ENCODE assay signal across 10 cellular contexts in the genomic region with DNA sequence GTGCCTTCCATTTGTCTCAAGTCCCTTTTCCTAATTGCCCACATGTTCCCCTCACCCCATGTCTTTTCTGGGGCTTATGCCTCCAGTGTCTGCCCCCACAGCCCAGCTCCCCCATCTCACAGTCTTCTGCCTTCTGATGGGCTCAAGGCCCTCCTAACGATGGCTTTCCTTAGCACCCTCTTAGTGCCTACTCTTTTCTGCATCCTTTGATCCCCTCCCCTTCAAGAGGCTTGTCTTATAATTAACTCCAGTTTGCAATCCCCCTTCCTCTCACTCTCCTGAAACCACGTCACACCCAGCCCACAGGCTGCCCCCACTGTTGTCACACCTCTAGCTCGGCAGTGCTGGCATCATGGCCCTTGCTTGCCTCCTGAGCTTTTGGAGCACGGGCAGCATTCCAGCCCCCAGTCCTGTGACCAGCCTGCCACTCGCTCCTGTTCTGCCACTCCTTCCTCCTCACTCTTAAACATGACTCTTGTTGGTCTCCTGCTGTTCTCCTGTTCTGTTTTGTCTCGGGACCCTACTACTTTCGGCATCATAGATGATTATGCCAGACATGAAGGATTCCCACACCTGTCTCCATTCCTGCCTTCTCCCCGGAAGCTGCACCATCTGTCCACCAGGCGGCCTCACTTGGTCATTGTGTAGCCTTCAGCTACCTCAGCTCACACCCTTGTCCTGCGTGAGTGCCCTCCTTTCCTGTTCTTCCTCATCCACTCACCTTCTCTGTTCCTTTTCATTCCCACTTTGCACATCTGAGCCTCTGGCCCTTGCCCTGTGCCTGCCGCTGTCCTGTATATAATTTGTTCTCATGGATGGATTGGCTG. TPM values are rescaled to one million over a fixed set of nuclear protein-coding genes. Genes with fewer than 3 reads are reported as not detected.
DNase-seq lines count a peak whose midpoint lies in the region; ATAC-seq and TF ChIP-seq lines count a peak whose summit lies in the region.
"Had no signal": no experiment of that assay in that cellular context is flagged by ENCODE, and none has a peak within 500 bp of the region (broad histone marks: within the 10 kb centered on the region; RNA-seq: fewer than 3 reads in every experiment).

No MANE protein-coding gene starts in this region.

- no peak overlapping the region for H3K4me2 ChIP-seq in Loucy (ENCODE audit: low read depth, low read length, poor library complexity, severe bottlenecking)

- no peak overlapping the region for H2AFZ ChIP-seq in Loucy (ENCODE audit: low read length)

- H3K9me3 ChIP-seq in Loucy (ENCODE audit: insufficient read depth, low read depth, low read length) = no peaks in the 10 kb centered on the region
- no peaks in the 10 kb centered on the region for H3K9me3 ChIP-seq in esophagus squamous epithelium

- peaks cover 28% of the 10 kb centered on the region for H3K36me3 Mint-ChIP-seq in endothelial cell (ENCODE audit: low read depth, unreplicated experiment)
- peaks cover 53% of the 10 kb centered on the region for H3K36me3 Mint-ChIP-seq in nephron progenitor cell (ENCODE audit: low read depth)

- WGBS in esophagus squamous epithelium, 2 donors = 82 to 83% methylated on average over 11 of the region's 11 CpGs

- DNase-seq in ELR (ENCODE audit: low read depth) (peak; percentile 35), endothelial cell (ENCODE audit: low spot score) (peak; percentile 37), nephron progenitor cell (peak; percentile 17), AG20443 (ENCODE audit: low spot score) (no peak), esophagus squamous epithelium (lab: John Stamatoyannopoulos, UW) (no peak)
- DNase-seq: activated naive CD8-positive, alpha-beta T cell treated with anti-CD3 and anti-CD28 coated beads, Interleukin-2, amount 10 ng/mL, durations not matched to agents 7 days and 5 days; T-helper 1 cell had no signal

- H3K27ac Mint-ChIP-seq in endothelial cell (ENCODE audit: unreplicated experiment) = no peak overlapping the region
- peak overlapping the region; percentile 87 for H3K27ac Mint-ChIP-seq in nephron progenitor cell
- H3K27ac Mint-ChIP-seq: activated naive CD8-positive, alpha-beta T cell treated with anti-CD3 and anti-CD28 coated beads, Interleukin-2, amount 10 ng/mL, durations not matched to agents 7 days and 5 days had no signal

- peaks cover 65% of the 10 kb centered on the region; the same call in 1 of the 2 replicates for H3K36me3 ChIP-seq in Loucy (ENCODE audit: insufficient read depth, low read length)
- peaks cover 0 to 54% (median 13%) of the 10 kb centered on the region in 3 donors for H3K36me3 ChIP-seq in esophagus squamous epithelium

- ATAC-seq in HG03196 (IDR thresholded peaks at IDR 0.05; ENCODE audit: unreplicated experiment) = no peak
- ATAC-seq: sciatic nerve had no signal

- no peak overlapping the region for H3K4me3 ChIP-seq in Loucy (ENCODE audit: low read length, poor library complexity, severe bottlenecking)
- no peak overlapping the region for H3K4me3 ChIP-seq in esophagus squamous epithelium

- peak overlapping the region; percentile 7 for H3K4me3 Mint-ChIP-seq in endothelial cell (ENCODE audit: unreplicated experiment)
- no peak overlapping the region for H3K4me3 Mint-ChIP-seq in nephron progenitor cell
- H3K4me3 Mint-ChIP-seq: activated naive CD8-positive, alpha-beta T cell treated with anti-CD3 and anti-CD28 coated beads, Interleukin-2, amount 10 ng/mL, durations not matched to agents 7 days and 5 days had no signal

- TF ChIP-seq CTCF in Loucy (conservative IDR thresholded peaks at IDR 0.05; ENCODE audit: low read length) (peak; percentile 30; the same call in 1 of the 2 replicates), endothelial cell (IDR thresholded peaks at IDR 0.05; ENCODE audit: unreplicated experiment) (peak; percentile 43), nephron progenitor cell (IDR thresholded peaks at IDR 0.05) (peak; percentile 27), esophagus squamous epithelium (IDR thresholded peaks at IDR 0.05) (peak in 1 of 6 experiments; percentile 39)

- intact Hi-C loops in esophagus squamous epithelium (cut with DNase I) = no loop called here

- H3K4me1 Mint-ChIP-seq in endothelial cell (ENCODE audit: unreplicated experiment) (peaks cover 42% of the 10 kb centered on the region), nephron progenitor cell (peaks cover 7% of the 10 kb centered on the region)

- H3K79me2 ChIP-seq in Loucy (ENCODE audit: insufficient read depth, low read length) = peaks cover 98% of the 10 kb centered on the region

- TF ChIP-seq POLR2A in esophagus squamous epithelium (IDR thresholded peaks at IDR 0.05) = no peak

- peaks cover 3% of the 10 kb centered on the region for H3K4me1 ChIP-seq in Loucy (ENCODE audit: insufficient read depth, low read length, poor library complexity, severe bottlenecking)
- H3K4me1 ChIP-seq in esophagus squamous epithelium = peaks cover 10 to 40% (median 22%) of the 10 kb centered on the region in 3 donors

- no peaks in the 10 kb centered on the region for H3K9me3 Mint-ChIP-seq in endothelial cell (ENCODE audit: unreplicated experiment)
- H3K9me3 Mint-ChIP-seq in nephron progenitor cell = no peaks in the 10 kb centered on the region
- H3K9me3 Mint-ChIP-seq: activated naive CD8-positive, alpha-beta T cell treated with anti-CD3 and anti-CD28 coated beads, Interleukin-2, amount 10 ng/mL, durations not matched to agents 7 days and 5 days had no signal

- peaks cover 10% of the 10 kb centered on the region for H3K27me3 Mint-ChIP-seq in endothelial cell (ENCODE audit: unreplicated experiment)
- no peaks in the 10 kb centered on the region for H3K27me3 Mint-ChIP-seq in nephron progenitor cell (ENCODE audit: low read depth, poor library complexity)
- H3K27me3 Mint-ChIP-seq: activated naive CD8-positive, alpha-beta T cell treated with anti-CD3 and anti-CD28 coated beads, Interleukin-2, amount 10 ng/mL, durations not matched to agents 7 days and 5 days had no signal

- H3K9ac ChIP-seq in Loucy (ENCODE audit: low read depth, low read length, poor library complexity, severe bottlenecking) = no peak overlapping the region

- peaks cover 88% of the 10 kb centered on the region for H4K20me1 ChIP-seq in Loucy (ENCODE audit: insufficient read depth, low read length, poor library complexity, severe bottlenecking)

- H3K27me3 ChIP-seq in Loucy (ENCODE audit: insufficient read depth, low read length, poor library complexity, severe bottlenecking) (no peaks in the 10 kb centered on the region), esophagus squamous epithelium (no peaks in the 10 kb centered on the region)

- no peak overlapping the region for H3K27ac ChIP-seq in esophagus squamous epithelium

- H3K9me2 ChIP-seq in Loucy (replicated peaks; ENCODE audit: low read depth, low read length) = no peaks in the 10 kb centered on the region

- H3F3A ChIP-seq in Loucy (ENCODE audit: low read depth) = no peaks in the 10 kb centered on the region

RNA-seq across cellular contexts. Expression of a gene that starts 26.1 kb away (rescaled TPM):
- total RNA-seq in endothelial cell (ENCODE audit: unreplicated experiment) = 62.2 TPM
- total RNA-seq in esophagus squamous epithelium = 10 to 100 TPM; 34.7 to 53.8 (median 44.7) TPM

RNA-seq across cellular contexts. Expression of a gene that starts 36.2 kb away (rescaled TPM):
- total RNA-seq in endothelial cell (ENCODE audit: unreplicated experiment) = 11.2 TPM
- 10 to 100 TPM; 34.1 to 53.8 (median 39.6) TPM for total RNA-seq in esophagus squamous epithelium

RNA-seq across cellular contexts. Expression of a gene that starts 38.9 kb away (rescaled TPM):
- total RNA-seq in endothelial cell (ENCODE audit: unreplicated experiment) = 0.36 TPM
- 1 to 10 TPM in 1 of 4 donors, not detected in 3; 1.9 TPM for total RNA-seq in esophagus squamous epithelium

RNA-seq across cellular contexts. Expression of a gene that starts 42.4 kb away (rescaled TPM):
- total RNA-seq in endothelial cell (ENCODE audit: unreplicated experiment) = 0.18 TPM
- not detected for total RNA-seq in esophagus squamous epithelium

RNA-seq across cellular contexts. Expression of a gene that starts 48.5 kb away (rescaled TPM):
- total RNA-seq in endothelial cell (ENCODE audit: unreplicated experiment) = 32.4 TPM
- total RNA-seq in esophagus squamous epithelium = 10 to 100 TPM; 19.6 to 29.7 (median 24.6) TPM

Comparison
In these comparisons a context has a peak if more than half of its experiments do, and no peak if none do; other contexts are left out.
1. DNase-seq: peak in ELR (single experiment), endothelial cell (single experiment) and nephron progenitor cell (single experiment); none in AG20443 (single experiment) and esophagus squamous epithelium (single experiment).